ENCODE assay signal across 1 cellular context in genomic region chr20:25525857-25526256, GRCh38.
TF ChIP-seq lines count a peak whose summit lies in the region.

No MANE protein-coding gene starts in this region.

TF ChIP-seq in HepG2, 621 proteins besides CTCF, POLR2A, EP300 and RAD21 (continued from another document and continues in another):
- TF ChIP-seq IKZF5 (CRISPR knock-in tag; IDR thresholded peaks at IDR 0.05) (peak; percentile 89), MIER3 (CRISPR knock-in tag; IDR thresholded peaks at IDR 0.05; ENCODE audit: borderline replicate concordance) (peak; percentile 80; the same call in 1 of the 2 replicates), LCORL (IDR thresholded peaks at IDR 0.05) (no peak), LCORL (CRISPR knock-in tag; IDR thresholded peaks at IDR 0.05) (peak; percentile 90), ZNF329 (CRISPR knock-in tag; IDR thresholded peaks at IDR 0.05; ENCODE audit: low read depth) (no peak), ZFP1 (CRISPR knock-in tag; IDR thresholded peaks at IDR 0.05) (no peak), TERF1 (CRISPR knock-in tag; IDR thresholded peaks at IDR 0.05) (no peak), NAIF1 (CRISPR knock-in tag; IDR thresholded peaks at IDR 0.05; ENCODE audit: borderline replicate concordance) (no peak), HMG20B (CRISPR knock-in tag; conservative IDR thresholded peaks at IDR 0.05) (no peak), MATR3 (CRISPR knock-in tag; IDR thresholded peaks at IDR 0.05) (no peak), GFI1 (CRISPR knock-in tag; IDR thresholded peaks at IDR 0.05; ENCODE audit: borderline replicate concordance) (no peak), CBFB (CRISPR knock-in tag; IDR thresholded peaks at IDR 0.05) (no peak), ELF4 (CRISPR knock-in tag; IDR thresholded peaks at IDR 0.05; ENCODE audit: borderline replicate concordance) (no peak), NFE2L1 (CRISPR knock-in tag; IDR thresholded peaks at IDR 0.05; ENCODE audit: borderline replicate concordance) (no peak), GRHL1 (CRISPR knock-in tag; conservative IDR thresholded peaks at IDR 0.05) (no peak), NONO (IDR thresholded peaks at IDR 0.05) (no peak), NONO (CRISPR knock-in tag; conservative IDR thresholded peaks at IDR 0.05) (no peak), ZNF280B (CRISPR knock-in tag; IDR thresholded peaks at IDR 0.05; ENCODE audit: borderline replicate concordance) (no peak), CHD4 (IDR thresholded peaks at IDR 0.05; ENCODE audit: borderline replicate concordance, low read length) (no peak), MXD4 (CRISPR knock-in tag; IDR thresholded peaks at IDR 0.05) (no peak), HNF4A (CRISPR knock-in tag; IDR thresholded peaks at IDR 0.05) (peak; percentile 92), CC2D1A (CRISPR knock-in tag; IDR thresholded peaks at IDR 0.05) (no peak), ZNF207 (IDR thresholded peaks at IDR 0.05; ENCODE audit: borderline replicate concordance) (no peak), MAF1 (CRISPR knock-in tag; IDR thresholded peaks at IDR 0.05; ENCODE audit: borderline replicate concordance) (no peak), KAT7 (CRISPR knock-in tag; IDR thresholded peaks at IDR 0.05; ENCODE audit: borderline replicate concordance) (no peak), ZNF10 (CRISPR knock-in tag; IDR thresholded peaks at IDR 0.05; ENCODE audit: borderline replicate concordance, low read depth) (no peak), HOXA3 (CRISPR knock-in tag; IDR thresholded peaks at IDR 0.05) (peak; percentile 62; the same call in 1 of the 2 replicates), ETS1 (CRISPR knock-in tag; IDR thresholded peaks at IDR 0.05) (no peak), DMAP1 (CRISPR knock-in tag; IDR thresholded peaks at IDR 0.05) (peak; percentile 54; the same call in 1 of the 2 replicates), PHB2 (IDR thresholded peaks at IDR 0.05; ENCODE audit: partially characterized antibody) (no peak), FOXC1 (CRISPR knock-in tag; IDR thresholded peaks at IDR 0.05; ENCODE audit: borderline replicate concordance) (no peak), KLF12 (CRISPR knock-in tag; IDR thresholded peaks at IDR 0.05; ENCODE audit: borderline replicate concordance) (no peak), NFIC (IDR thresholded peaks at IDR 0.05; ENCODE audit: low read length) (0 out of 2 replicates have a peak, but pooled peaks have one; percentile 48), CBX5 (CRISPR knock-in tag; IDR thresholded peaks at IDR 0.05; ENCODE audit: borderline replicate concordance) (no peak), ZNF17 (CRISPR knock-in tag; IDR thresholded peaks at IDR 0.05) (no peak), TOE1 (CRISPR knock-in tag; IDR thresholded peaks at IDR 0.05) (0 out of 2 replicates have a peak, but pooled peaks have one; percentile 57), MYC (CRISPR knock-in tag; IDR thresholded peaks at IDR 0.05; ENCODE audit: borderline replicate concordance) (no peak), JUND (CRISPR knock-in tag; IDR thresholded peaks at IDR 0.05) (0 out of 2 replicates have a peak, but pooled peaks have one; percentile 8), ZNF263 (CRISPR knock-in tag; IDR thresholded peaks at IDR 0.05) (no peak), ZNF333 (CRISPR knock-in tag; IDR thresholded peaks at IDR 0.05; ENCODE audit: borderline replicate concordance) (no peak), KDM5A (IDR thresholded peaks at IDR 0.05; ENCODE audit: borderline replicate concordance, low read length) (no peak), BCL6 (CRISPR knock-in tag; IDR thresholded peaks at IDR 0.05) (peak; percentile 97), SSRP1 (CRISPR knock-in tag; IDR thresholded peaks at IDR 0.05) (0 out of 2 replicates have a peak, but pooled peaks have one; percentile 59), ELF3 (CRISPR knock-in tag; IDR thresholded peaks at IDR 0.05) (peak; percentile 73), FOSL1 (CRISPR knock-in tag; IDR thresholded peaks at IDR 0.05; ENCODE audit: borderline replicate concordance) (0 out of 2 replicates have a peak, but pooled peaks have one; percentile 29)
- TF ChIP-seq, protein P1, sequence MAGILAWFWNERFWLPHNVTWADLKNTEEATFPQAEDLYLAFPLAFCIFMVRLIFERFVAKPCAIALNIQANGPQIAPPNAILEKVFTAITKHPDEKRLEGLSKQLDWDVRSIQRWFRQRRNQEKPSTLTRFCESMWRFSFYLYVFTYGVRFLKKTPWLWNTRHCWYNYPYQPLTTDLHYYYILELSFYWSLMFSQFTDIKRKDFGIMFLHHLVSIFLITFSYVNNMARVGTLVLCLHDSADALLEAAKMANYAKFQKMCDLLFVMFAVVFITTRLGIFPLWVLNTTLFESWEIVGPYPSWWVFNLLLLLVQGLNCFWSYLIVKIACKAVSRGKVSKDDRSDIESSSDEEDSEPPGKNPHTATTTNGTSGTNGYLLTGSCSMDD (CRISPR knock-in tag; IDR thresholded peaks at IDR 0.05), result no peak
- TF ChIP-seq, protein P2, sequence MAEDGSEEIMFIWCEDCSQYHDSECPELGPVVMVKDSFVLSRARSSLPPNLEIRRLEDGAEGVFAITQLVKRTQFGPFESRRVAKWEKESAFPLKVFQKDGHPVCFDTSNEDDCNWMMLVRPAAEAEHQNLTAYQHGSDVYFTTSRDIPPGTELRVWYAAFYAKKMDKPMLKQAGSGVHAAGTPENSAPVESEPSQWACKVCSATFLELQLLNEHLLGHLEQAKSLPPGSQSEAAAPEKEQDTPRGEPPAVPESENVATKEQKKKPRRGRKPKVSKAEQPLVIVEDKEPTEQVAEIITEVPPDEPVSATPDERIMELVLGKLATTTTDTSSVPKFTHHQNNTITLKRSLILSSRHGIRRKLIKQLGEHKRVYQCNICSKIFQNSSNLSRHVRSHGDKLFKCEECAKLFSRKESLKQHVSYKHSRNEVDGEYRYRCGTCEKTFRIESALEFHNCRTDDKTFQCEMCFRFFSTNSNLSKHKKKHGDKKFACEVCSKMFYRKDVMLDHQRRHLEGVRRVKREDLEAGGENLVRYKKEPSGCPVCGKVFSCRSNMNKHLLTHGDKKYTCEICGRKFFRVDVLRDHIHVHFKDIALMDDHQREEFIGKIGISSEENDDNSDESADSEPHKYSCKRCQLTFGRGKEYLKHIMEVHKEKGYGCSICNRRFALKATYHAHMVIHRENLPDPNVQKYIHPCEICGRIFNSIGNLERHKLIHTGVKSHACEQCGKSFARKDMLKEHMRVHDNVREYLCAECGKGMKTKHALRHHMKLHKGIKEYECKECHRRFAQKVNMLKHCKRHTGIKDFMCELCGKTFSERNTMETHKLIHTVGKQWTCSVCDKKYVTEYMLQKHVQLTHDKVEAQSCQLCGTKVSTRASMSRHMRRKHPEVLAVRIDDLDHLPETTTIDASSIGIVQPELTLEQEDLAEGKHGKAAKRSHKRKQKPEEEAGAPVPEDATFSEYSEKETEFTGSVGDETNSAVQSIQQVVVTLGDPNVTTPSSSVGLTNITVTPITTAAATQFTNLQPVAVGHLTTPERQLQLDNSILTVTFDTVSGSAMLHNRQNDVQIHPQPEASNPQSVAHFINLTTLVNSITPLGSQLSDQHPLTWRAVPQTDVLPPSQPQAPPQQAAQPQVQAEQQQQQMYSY (CRISPR knock-in tag; IDR thresholded peaks at IDR 0.05), result no peak
- TF ChIP-seq, protein P3, sequence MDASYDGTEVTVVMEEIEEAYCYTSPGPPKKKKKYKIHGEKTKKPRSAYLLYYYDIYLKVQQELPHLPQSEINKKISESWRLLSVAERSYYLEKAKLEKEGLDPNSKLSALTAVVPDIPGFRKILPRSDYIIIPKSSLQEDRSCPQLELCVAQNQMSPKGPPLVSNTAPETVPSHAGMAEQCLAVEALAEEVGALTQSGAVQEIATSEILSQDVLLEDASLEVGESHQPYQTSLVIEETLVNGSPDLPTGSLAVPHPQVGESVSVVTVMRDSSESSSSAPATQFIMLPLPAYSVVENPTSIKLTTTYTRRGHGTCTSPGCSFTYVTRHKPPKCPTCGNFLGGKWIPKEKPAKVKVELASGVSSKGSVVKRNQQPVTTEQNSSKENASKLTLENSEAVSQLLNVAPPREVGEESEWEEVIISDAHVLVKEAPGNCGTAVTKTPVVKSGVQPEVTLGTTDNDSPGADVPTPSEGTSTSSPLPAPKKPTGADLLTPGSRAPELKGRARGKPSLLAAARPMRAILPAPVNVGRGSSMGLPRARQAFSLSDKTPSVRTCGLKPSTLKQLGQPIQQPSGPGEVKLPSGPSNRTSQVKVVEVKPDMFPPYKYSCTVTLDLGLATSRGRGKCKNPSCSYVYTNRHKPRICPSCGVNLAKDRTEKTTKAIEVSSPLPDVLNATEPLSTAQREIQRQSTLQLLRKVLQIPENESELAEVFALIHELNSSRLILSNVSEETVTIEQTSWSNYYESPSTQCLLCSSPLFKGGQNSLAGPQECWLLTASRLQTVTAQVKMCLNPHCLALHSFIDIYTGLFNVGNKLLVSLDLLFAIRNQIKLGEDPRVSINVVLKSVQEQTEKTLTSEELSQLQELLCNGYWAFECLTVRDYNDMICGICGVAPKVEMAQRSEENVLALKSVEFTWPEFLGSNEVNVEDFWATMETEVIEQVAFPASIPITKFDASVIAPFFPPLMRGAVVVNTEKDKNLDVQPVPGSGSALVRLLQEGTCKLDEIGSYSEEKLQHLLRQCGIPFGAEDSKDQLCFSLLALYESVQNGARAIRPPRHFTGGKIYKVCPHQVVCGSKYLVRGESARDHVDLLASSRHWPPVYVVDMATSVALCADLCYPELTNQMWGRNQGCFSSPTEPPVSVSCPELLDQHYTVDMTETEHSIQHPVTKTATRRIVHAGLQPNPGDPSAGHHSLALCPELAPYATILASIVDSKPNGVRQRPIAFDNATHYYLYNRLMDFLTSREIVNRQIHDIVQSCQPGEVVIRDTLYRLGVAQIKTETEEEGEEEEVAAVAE (CRISPR knock-in tag; IDR thresholded peaks at IDR 0.05; ENCODE audit: borderline replicate concordance), result peak; percentile 67; the same call in 1 of the 2 replicates
- TF ChIP-seq, protein P4, sequence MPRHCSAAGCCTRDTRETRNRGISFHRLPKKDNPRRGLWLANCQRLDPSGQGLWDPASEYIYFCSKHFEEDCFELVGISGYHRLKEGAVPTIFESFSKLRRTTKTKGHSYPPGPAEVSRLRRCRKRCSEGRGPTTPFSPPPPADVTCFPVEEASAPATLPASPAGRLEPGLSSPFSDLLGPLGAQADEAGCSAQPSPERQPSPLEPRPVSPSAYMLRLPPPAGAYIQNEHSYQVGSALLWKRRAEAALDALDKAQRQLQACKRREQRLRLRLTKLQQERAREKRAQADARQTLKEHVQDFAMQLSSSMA (CRISPR knock-in tag; IDR thresholded peaks at IDR 0.05), result no peak
- TF ChIP-seq, protein P5, sequence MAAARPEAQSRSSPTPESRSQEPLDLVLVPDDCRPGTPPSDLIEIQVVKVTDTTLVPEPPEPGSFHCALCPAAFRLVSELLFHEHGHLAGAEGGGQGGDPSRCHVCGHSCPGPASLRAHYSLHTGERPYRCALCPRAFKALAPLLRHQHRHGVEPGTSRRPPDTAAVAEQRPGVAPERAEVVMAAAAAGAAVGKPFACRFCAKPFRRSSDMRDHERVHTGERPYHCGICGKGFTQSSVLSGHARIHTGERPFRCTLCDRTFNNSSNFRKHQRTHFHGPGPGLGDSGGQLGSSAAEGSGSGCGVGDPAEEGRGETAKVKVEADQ (CRISPR knock-in tag; IDR thresholded peaks at IDR 0.05; ENCODE audit: borderline replicate concordance), result no peak
